1 cellular context compared by ENCODE assay signal in genomic region chr16:19555186-19555937, GRCh38.
TF ChIP-seq lines count a peak whose summit lies in the region.

Gene VPS35L (plus strand): TSS chr16:19555703. CDS start chr16:19555730, 27 bp downstream.

TF ChIP-seq in K562, 482 proteins besides CTCF, POLR2A, EP300 and RAD21 (continued from another document and continues in another):
- no peak for TF ChIP-seq BCLAF1 (IDR thresholded peaks at IDR 0.05; ENCODE audit: borderline replicate concordance in 1 of 2, control insufficient read depth in 1 of 2, low read depth in 2 of 2, low read length in 1 of 2)
- TF ChIP-seq WHSC1 (IDR thresholded peaks at IDR 0.05; ENCODE audit: low read length) = no peak
- no peak for TF ChIP-seq EGR1 (conservative IDR thresholded peaks at IDR 0.05)
- TF ChIP-seq MTA2 (IDR thresholded peaks at IDR 0.05; ENCODE audit: low read depth) = no peak
- peak; percentile 83 for TF ChIP-seq ZBTB17 (CRISPR knock-in tag; IDR thresholded peaks at IDR 0.05)
- TF ChIP-seq HMG20B (CRISPR knock-in tag; IDR thresholded peaks at IDR 0.05) = no peak
- no peak for TF ChIP-seq DEAF1 (CRISPR knock-in tag; IDR thresholded peaks at IDR 0.05)
- no peak for TF ChIP-seq CHD1 (IDR thresholded peaks at IDR 0.05; ENCODE audit: low read length)
- no peak for TF ChIP-seq HOXB6 (CRISPR knock-in tag; IDR thresholded peaks at IDR 0.05; ENCODE audit: borderline replicate concordance)
- no peak for TF ChIP-seq ZNF583 (CRISPR knock-in tag; IDR thresholded peaks at IDR 0.05)
- no peak for TF ChIP-seq HDAC6 (IDR thresholded peaks at IDR 0.05; ENCODE audit: low read depth, low read length)
- TF ChIP-seq MIER1 (IDR thresholded peaks at IDR 0.05; ENCODE audit: low read depth) = no peak
- TF ChIP-seq ZNF3 (CRISPR knock-in tag; IDR thresholded peaks at IDR 0.05) = no peak
- TF ChIP-seq COPS2 (conservative IDR thresholded peaks at IDR 0.05) = no peak
- no peak for TF ChIP-seq PML (IDR thresholded peaks at IDR 0.05; ENCODE audit: low read length)
- TF ChIP-seq MCM3 (IDR thresholded peaks at IDR 0.05) = no peak
- no peak for TF ChIP-seq NR4A1 (CRISPR knock-in tag; IDR thresholded peaks at IDR 0.05)
- TF ChIP-seq NR4A1 (tag; IDR thresholded peaks at IDR 0.05) = peak; percentile 48; the same call in 1 of the 2 replicates
- no peak for TF ChIP-seq CBX1 (IDR thresholded peaks at IDR 0.05; ENCODE audit: low read depth)
- TF ChIP-seq FOXM1 (IDR thresholded peaks at IDR 0.05; ENCODE audit: low read depth) = no peak
- TF ChIP-seq FOXM1 (CRISPR knock-in tag; IDR thresholded peaks at IDR 0.05; ENCODE audit: low read depth) = no peak
- TF ChIP-seq ZNF121 (CRISPR knock-in tag; conservative IDR thresholded peaks at IDR 0.05) = no peak
- TF ChIP-seq DACH1 (IDR thresholded peaks at IDR 0.05; ENCODE audit: partially characterized antibody) = no peak
- TF ChIP-seq CHCHD3 (CRISPR knock-in tag; IDR thresholded peaks at IDR 0.05) = no peak
- TF ChIP-seq TFAM (CRISPR knock-in tag; conservative IDR thresholded peaks at IDR 0.05) = no peak
- no peak for TF ChIP-seq HDAC8 (tag; IDR thresholded peaks at IDR 0.05)
- TF ChIP-seq ZNF717 (CRISPR knock-in tag; IDR thresholded peaks at IDR 0.05) = no peak
- TF ChIP-seq TAL1 (IDR thresholded peaks at IDR 0.05) = no peak
- TF ChIP-seq ZNF655 (CRISPR knock-in tag; IDR thresholded peaks at IDR 0.05) = no peak
- no peak for TF ChIP-seq RBM14 (IDR thresholded peaks at IDR 0.05; ENCODE audit: borderline replicate concordance, insufficient read depth, low read depth, low read length)
- no peak for TF ChIP-seq FOXO4 (CRISPR knock-in tag; IDR thresholded peaks at IDR 0.05)
- no peak for TF ChIP-seq ZNF24 (IDR thresholded peaks at IDR 0.05)
- TF ChIP-seq ARID1B (IDR thresholded peaks at IDR 0.05) = peak; percentile 11; the same call in 1 of the 2 replicates
- TF ChIP-seq SNRNP70 (optimal IDR thresholded peaks at IDR 0.05; ENCODE audit: low read depth, low read length) = no peak
- TF ChIP-seq HES1 (IDR thresholded peaks at IDR 0.05; ENCODE audit: low read depth) = no peak
- TF ChIP-seq GTF2B (IDR thresholded peaks at IDR 0.05; ENCODE audit: extremely low read depth, insufficient read length) = no peak
- TF ChIP-seq STAT5A (IDR thresholded peaks at IDR 0.05; ENCODE audit: borderline replicate concordance, low read length) = no peak
- no peak for TF ChIP-seq TSC22D4 (tag; IDR thresholded peaks at IDR 0.05)
- TF ChIP-seq RBM15 (IDR thresholded peaks at IDR 0.05; ENCODE audit: insufficient read depth, low read length) = no peak
- TF ChIP-seq ZC3H4 (CRISPR knock-in tag; IDR thresholded peaks at IDR 0.05; ENCODE audit: borderline replicate concordance) = no peak
- no peak for TF ChIP-seq SRSF3 (IDR thresholded peaks at IDR 0.05; ENCODE audit: insufficient read depth, low read length)
- peak; percentile 35 for TF ChIP-seq RBM39 (optimal IDR thresholded peaks at IDR 0.05; ENCODE audit: low read depth, low read length)
- TF ChIP-seq ZNF76 (CRISPR knock-in tag; IDR thresholded peaks at IDR 0.05; ENCODE audit: borderline replicate concordance) = no peak
- TF ChIP-seq ZBTB12 (CRISPR knock-in tag; IDR thresholded peaks at IDR 0.05) = no peak
- no peak for TF ChIP-seq CCAR2 (IDR thresholded peaks at IDR 0.05; ENCODE audit: low read depth, low read length)
- no peak for TF ChIP-seq SLC30A9 (CRISPR knock-in tag; IDR thresholded peaks at IDR 0.05)
- TF ChIP-seq PHF20 (IDR thresholded peaks at IDR 0.05; ENCODE audit: partially characterized antibody) = peak; percentile 79
- TF ChIP-seq CREBBP (IDR thresholded peaks at IDR 0.05; ENCODE audit: low read depth, low read length) = no peak
- TF ChIP-seq MLLT1 (IDR thresholded peaks at IDR 0.05) = no peak
- no peak for TF ChIP-seq PHB (CRISPR knock-in tag; IDR thresholded peaks at IDR 0.05)
- TF ChIP-seq PTRF (tag; IDR thresholded peaks at IDR 0.05) = no peak
- TF ChIP-seq NFIC (IDR thresholded peaks at IDR 0.05) = no peak; the same call in 1 of the 2 replicates
- no peak for TF ChIP-seq NCOA6 (IDR thresholded peaks at IDR 0.05)
- TF ChIP-seq ZBTB33 (CRISPR knock-in tag; IDR thresholded peaks at IDR 0.05) = peak; percentile 65
- TF ChIP-seq ZFX (CRISPR knock-in tag; IDR thresholded peaks at IDR 0.05) = peak; percentile 86
